ENCODE assay signal across 17 cellular contexts in the genomic region with DNA sequence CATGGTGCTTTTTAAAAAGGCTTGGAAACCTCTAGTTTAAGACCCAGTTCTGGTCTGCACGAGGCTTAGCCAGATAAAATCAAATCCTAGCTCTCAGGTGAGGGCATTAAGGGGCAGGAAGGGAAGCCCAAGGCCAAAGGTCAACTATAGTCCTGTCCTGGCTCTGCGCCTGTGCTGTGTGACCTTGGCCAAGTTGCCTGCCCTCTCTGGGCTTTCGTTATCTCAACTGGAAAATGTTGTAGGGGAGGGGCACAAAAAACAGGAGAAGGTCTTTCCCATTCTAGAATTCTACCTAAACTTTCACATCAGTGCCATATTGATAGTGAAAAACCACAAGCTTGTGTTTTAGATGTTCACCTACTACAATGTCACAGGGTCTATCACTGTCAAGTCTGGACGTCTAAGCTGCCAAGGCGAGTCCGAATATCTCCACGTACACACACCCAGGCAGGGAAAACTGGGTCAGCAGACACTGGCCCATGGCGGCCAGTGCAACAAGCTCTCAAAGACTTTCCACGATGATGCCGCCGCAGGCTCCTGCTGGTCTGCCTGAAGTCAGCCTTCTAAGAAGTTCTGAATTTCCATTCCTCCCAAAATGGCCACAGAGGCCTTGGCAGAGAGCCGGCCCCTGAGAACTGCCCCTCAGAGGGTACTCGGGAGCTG. TPM values are rescaled to one million over a fixed set of nuclear protein-coding genes. Genes with fewer than 3 reads are reported as not detected.
DNase-seq lines count a peak whose midpoint lies in the region; TF ChIP-seq lines count a peak whose summit lies in the region.
"Had no signal": no experiment of that assay in that cellular context is flagged by ENCODE, and none has a peak within 500 bp of the region (broad histone marks: within the 10 kb centered on the region; RNA-seq: fewer than 3 reads in every experiment).

No MANE protein-coding gene starts in this region.

- no peak for TF ChIP-seq CTCF in stomach (IDR thresholded peaks at IDR 0.05)

- peak overlapping the region; percentile 21 for H3K9ac ChIP-seq in NT2/D1 (ENCODE audit: insufficient read length, low read depth)

- 72 to 83% (median 80%) methylated on average over 8 to 13 of the region's 13 CpGs for WGBS in stomach, 5 donors

- H3K27me3 ChIP-seq in NT2/D1 (ENCODE audit: insufficient read depth, insufficient read length) (no peaks in the 10 kb centered on the region), muscle layer of duodenum (ENCODE audit: low read depth, low read length) (no peaks in the 10 kb centered on the region), stomach (no peaks in the 10 kb centered on the region)

- H3K9me3 ChIP-seq in NT2/D1 (ENCODE audit: insufficient read depth, low read length) (peaks cover 13% of the 10 kb centered on the region; the same call in 1 of the 2 replicates), muscle layer of duodenum (ENCODE audit: control insufficient read depth in 1 of 2, low read length in 2 of 2) (no peaks in the 10 kb centered on the region), stomach (no peaks in the 10 kb centered on the region)

- peaks cover 13% of the 10 kb centered on the region for H3K4me1 ChIP-seq in NT2/D1 (ENCODE audit: insufficient read depth, insufficient read length)
- peaks cover 0 to 23% of the 10 kb centered on the region in 2 donors for H3K4me1 ChIP-seq in muscle layer of duodenum (ENCODE audit: control insufficient read depth in 1 of 2, insufficient read depth in 2 of 2, low read length in 2 of 2)
- peaks cover 0 to 51% (median 21%) of the 10 kb centered on the region in 4 donors for H3K4me1 ChIP-seq in stomach

- H3K36me3 ChIP-seq in NT2/D1 (ENCODE audit: insufficient read depth, insufficient read length, low read length) (peaks cover 37% of the 10 kb centered on the region), muscle layer of duodenum (ENCODE audit: control insufficient read depth in 1 of 2, insufficient read depth in 2 of 2, low read length in 2 of 2) (no peaks in the 10 kb centered on the region), stomach (no peaks in the 10 kb centered on the region)

- H3K27ac ChIP-seq in cingulate gyrus (ENCODE audit: low read depth, low read length), result peak overlapping the region; percentile 60
- peak overlapping the region; percentile 58 for H3K27ac ChIP-seq in muscle layer of duodenum (ENCODE audit: low read length)
- peak overlapping the region in 4 of 5 donors; percentile 54 to 85 (median 70) for H3K27ac ChIP-seq in stomach

- no peak for TF ChIP-seq POLR2A in stomach (IDR thresholded peaks at IDR 0.05)

- DNase-seq in NT2/D1 (ENCODE audit: low read depth, low spot score), result no peak
- DNase-seq in stomach, result no peak
- DNase-seq in NCI-H2171 treated with DMSO at 0.1 percent for 48 hours (lab: John Stamatoyannopoulos, UW), result no peak
- DNase-seq in cerebellar nuclear complex (lab: John Stamatoyannopoulos, UW), result no peak
- no peak for DNase-seq in effector CD8-positive, alpha-beta T cell (lab: John Stamatoyannopoulos, UW)
- no peak for DNase-seq in retina
- DNase-seq: activated CD4-positive, alpha-beta T cell treated with anti-CD3 and anti-CD28 coated beads, Interleukin-2, amount 50 U/mL, for 1 hour; activated CD8-positive, alpha-beta memory T cell treated with anti-CD3 and anti-CD28 coated beads, Interleukin-2, amount 50 U/mL, for 48 hours; activated gamma-delta T cell treated with Interleukin-2 at 50 U/mL for 16 hours; anterior cingulate cortex; DMS79 treated with DMSO at 0.1 percent for 48 hours; NCI-H1436 treated with DMSO at 0.1 percent for 48 hours; NK-92 treated with Interleukin-12 subunit alpha and Interleukin-12 subunit beta, amount 100 ng/mL, for 24 hours; RPMI8226; stimulated activated CD4-positive, alpha-beta T cell treated with anti-CD3 and anti-CD28 coated beads, Interleukin-1b, Interleukin-23, amount 100 ng/mL, for 48 hours had no signal

- intact Hi-C loops in stomach (cut with DNase I; ENCODE audit: low total_unique reads), result no loop called here

- TF ChIP-seq EP300 in stomach (IDR thresholded peaks at IDR 0.05), result no peak

- H3K4me3 ChIP-seq in NT2/D1 (ENCODE audit: insufficient read length, low read depth) (no peak overlapping the region), muscle layer of duodenum (ENCODE audit: low read depth in 1 of 2, low read length in 2 of 2) (no peak overlapping the region), stomach (no peak overlapping the region)

RNA-seq across cellular contexts. Expression of gene MN1, which starts 18.0 kb away (rescaled TPM):
- 1 to 10 TPM; 2.2 to 6.4 (median 4.6) TPM for total RNA-seq in stomach
- polyA plus RNA-seq in stomach, result 1 to 10 TPM in 2 of 3 donors, under 1 TPM in 1; 0.50 to 2.4 (median 2.4) TPM
